15 cellular contexts compared by ENCODE assay signal in genomic region chr7:46369933-46370654, GRCh38.
DNase-seq lines count a peak whose midpoint lies in the region; TF ChIP-seq lines count a peak whose summit lies in the region.
"Had no signal": no experiment of that assay in that cellular context is flagged by ENCODE, and none has a peak within 500 bp of the region (broad histone marks: within the 10 kb centered on the region; RNA-seq: fewer than 3 reads in every experiment).

No MANE protein-coding gene starts in this region.

- no peak overlapping the region for H2BK120ac ChIP-seq in H9 (ENCODE audit: low read depth, low read length, poor library complexity, severe bottlenecking)

- no CpG with 5 or more reads among the region's 5 CpGs for WGBS in H9 (ENCODE audit: extremely low coverage, insufficient read length, low lambda C conversion rate)

- no peak overlapping the region for H3K14ac ChIP-seq in H9 (ENCODE audit: insufficient read depth, low read length)

- no peak overlapping the region for H2AFZ ChIP-seq in H9 (ENCODE audit: low read length)

- no peaks in the 10 kb centered on the region for H4K20me1 ChIP-seq in H9 (ENCODE audit: control insufficient read depth, insufficient read depth, insufficient read length)

- H3K9me3 Mint-ChIP-seq in H9: peaks cover 4 to 10% of the 10 kb centered on the region in 2 experiments; a peak in 4 of 5 replicates
- H3K9me3 Mint-ChIP-seq: activated naive CD8-positive, alpha-beta T cell treated with anti-CD3 and anti-CD28 coated beads, Interleukin-2, amount 10 ng/mL, durations not matched to agents 7 days and 5 days had no signal

- H3K79me2 ChIP-seq in H9 (ENCODE audit: insufficient read depth, low read length): no peaks in the 10 kb centered on the region

- in situ Hi-C loops in brain microvascular endothelial cell (cut with HindIII; ENCODE audit: low pct_ligation_motif_present, low sequenced_read_pairs): loop anchor here (25.0 kb wide), 2 partner anchors 458 to 717 kb away; partner anchors contain the start of gene IGFBP3

- TF ChIP-seq CTCF in brain microvascular endothelial cell (IDR thresholded peaks at IDR 0.05; ENCODE audit: low read depth, low read length, missing control alignments): no peak
- no peak for TF ChIP-seq CTCF in H9 (conservative IDR thresholded peaks at IDR 0.05)

- H3K9ac ChIP-seq in H9 (ENCODE audit: extremely low read depth, insufficient read length, low read length): no peak overlapping the region

- no peak overlapping the region for H2BK5ac ChIP-seq in H9 (ENCODE audit: insufficient read length, low read length)

- no peaks in the 10 kb centered on the region for H3K4me1 ChIP-seq in H9 (ENCODE audit: insufficient read depth, low read length)
- H3K4me1 ChIP-seq: stomach had no signal

- peaks cover 0 to 10% (median 0%) of the 10 kb centered on the region in 3 experiments; a peak in 2 of 7 replicates for H3K36me3 Mint-ChIP-seq in H9 (ENCODE audit: insufficient read depth in 1 of 3, low read depth in 3 of 3)
- H3K36me3 Mint-ChIP-seq: activated naive CD8-positive, alpha-beta T cell treated with anti-CD3 and anti-CD28 coated beads, Interleukin-2, amount 10 ng/mL, durations not matched to agents 7 days and 5 days had no signal

- no peak overlapping the region for H4K5ac ChIP-seq in H9 (ENCODE audit: insufficient read length, low read depth, low read length)

- peak overlapping the region; percentile 48 for H3K27ac ChIP-seq in brain microvascular endothelial cell
- H3K27ac ChIP-seq in H9 (ENCODE audit: insufficient read length, low read depth, low read length): no peak overlapping the region
- H3K27ac ChIP-seq: stomach had no signal

- no peaks in the 10 kb centered on the region for H3K79me1 ChIP-seq in H9 (ENCODE audit: insufficient read depth, low read depth, low read length, poor library complexity, severe bottlenecking)

- peak; percentile 6 for DNase-seq in DMS153 treated with DMSO at 0.1 percent for 48 hours (lab: John Stamatoyannopoulos, UW; ENCODE audit: unreplicated experiment)
- peak; percentile 68 for DNase-seq in NCI-H1105 (lab: John Stamatoyannopoulos, UW)
- peak; percentile 38 for DNase-seq in brain microvascular endothelial cell
- peak; percentile 22 to 80 for DNase-seq in lung microvascular endothelial cell (ENCODE audit: low read depth in 2 of 2)
- no peak for DNase-seq in H9
- DNase-seq in midbrain (lab: John Stamatoyannopoulos, UW): no peak
- no peak for DNase-seq in hypothalamus (lab: John Stamatoyannopoulos, UW)
- DNase-seq in NCI-H524 (lab: John Stamatoyannopoulos, UW): no peak
- DNase-seq: activated naive CD8-positive, alpha-beta T cell treated with anti-CD3 and anti-CD28 coated beads, Interleukin-2, amount 10 ng/mL, durations not matched to agents 7 days and 5 days; erythroblast; left colon; NCI-H510A; nucleus accumbens; stimulated activated CD4-positive, alpha-beta T cell treated with anti-CD3 and anti-CD28 coated beads, Interleukin-4, amount 100 ng/mL, for 24 hours; stomach had no signal

- H3K23ac ChIP-seq in H9 (ENCODE audit: insufficient read length, low read depth, low read length): no peak overlapping the region

- H3K18ac ChIP-seq in H9 (ENCODE audit: insufficient read length, low read depth, low read length): no peak overlapping the region

- no peak overlapping the region for H2AK5ac ChIP-seq in H9 (ENCODE audit: insufficient read length, low read length)

- no peak overlapping the region for H4K91ac ChIP-seq in H9 (ENCODE audit: insufficient read length, low read depth, low read length)

- H3T11ph ChIP-seq in H9 (ENCODE audit: low read length): no peak overlapping the region

- H3K4me1 Mint-ChIP-seq in H9: no peaks in the 10 kb centered on the region
- H3K4me1 Mint-ChIP-seq: activated naive CD8-positive, alpha-beta T cell treated with anti-CD3 and anti-CD28 coated beads, Interleukin-2, amount 10 ng/mL, durations not matched to agents 7 days and 5 days had no signal

- no peaks in the 10 kb centered on the region for H3K23me2 ChIP-seq in H9 (ENCODE audit: insufficient read length, low read depth, low read length, poor library complexity, severe bottlenecking)

- H3K4me3 ChIP-seq in brain microvascular endothelial cell (ENCODE audit: low read depth, low read length): no peak overlapping the region
- H3K4me3 ChIP-seq: stomach had no signal

- H3K27me3 ChIP-seq in brain microvascular endothelial cell (replicated peaks) (no peaks in the 10 kb centered on the region), H9 (ENCODE audit: insufficient read depth, low read length) (no peaks in the 10 kb centered on the region)
- H3K27me3 ChIP-seq: stomach had no signal

- no peak overlapping the region for H3K27ac Mint-ChIP-seq in H9
- H3K27ac Mint-ChIP-seq: activated naive CD8-positive, alpha-beta T cell treated with anti-CD3 and anti-CD28 coated beads, Interleukin-2, amount 10 ng/mL, durations not matched to agents 7 days and 5 days had no signal

- H2BK20ac ChIP-seq in H9 (ENCODE audit: low read depth, low read length, poor library complexity, severe bottlenecking): no peak overlapping the region

- H3K4me3 Mint-ChIP-seq in H9: no peak overlapping the region
- H3K4me3 Mint-ChIP-seq: activated naive CD8-positive, alpha-beta T cell treated with anti-CD3 and anti-CD28 coated beads, Interleukin-2, amount 10 ng/mL, durations not matched to agents 7 days and 5 days had no signal

- H3K36me3 ChIP-seq in brain microvascular endothelial cell (replicated peaks): no peaks in the 10 kb centered on the region
- H3K36me3 ChIP-seq: stomach had no signal

- H3K56ac ChIP-seq in H9 (ENCODE audit: insufficient read length, low read depth, low read length): no peak overlapping the region

- H3K27me3 Mint-ChIP-seq in H9 (ENCODE audit: low read depth): no peaks in the 10 kb centered on the region; the same call in 1 of the 2 replicates

- H3K4me2 ChIP-seq in H9 (ENCODE audit: insufficient read depth, insufficient read length, low read length): no peak overlapping the region

- no peak overlapping the region for H2BK15ac ChIP-seq in H9 (ENCODE audit: low read depth, low read length)

- H4K8ac ChIP-seq in H9 (replicated peaks; ENCODE audit: insufficient read length, low read depth, low read length): no peak overlapping the region

- no peak overlapping the region for H3K4ac ChIP-seq in H9 (ENCODE audit: low read depth, low read length)

- no peaks in the 10 kb centered on the region for H3K9me3 ChIP-seq in H9 (ENCODE audit: control insufficient read depth, low read depth, low read length)
- H3K9me3 ChIP-seq: stomach had no signal

- no peak overlapping the region for H2BK12ac ChIP-seq in H9 (ENCODE audit: insufficient read length, low read depth, low read length)

Comparison
In these comparisons a context has a peak if more than half of its experiments do, and no peak if none do; other contexts are left out.
1. DNase-seq: peak in DMS153 treated with DMSO at 0.1 percent for 48 hours (single experiment), NCI-H1105 (single experiment), brain microvascular endothelial cell (single experiment) and lung microvascular endothelial cell (2 of 2); none in H9 (single experiment), midbrain (single experiment), hypothalamus (0 of 51) and NCI-H524 (0 of 2).